37 cellular contexts compared by ENCODE assay signal in genomic region chr11:1454576-1454975, GRCh38.
"Had no signal": no experiment of that assay in that cellular context is flagged by ENCODE, and none has a peak within 500 bp of the region (broad histone marks: within the 10 kb centered on the region; RNA-seq: fewer than 3 reads in every experiment).

No MANE protein-coding gene starts in this region.

- H3K4me1 Mint-ChIP-seq: activated CD4-positive, alpha-beta T cell treated with anti-CD3 and anti-CD28 coated beads, Interleukin-2, amount 10 ng/mL, durations not matched to agents 24 days and 14 days; activated naive CD8-positive, alpha-beta T cell treated with anti-CD3 and anti-CD28 coated beads for 36 hours; activated T-helper 17 cell treated with anti-CD3 and anti-CD28 coated beads, Interleukin-2, amount 50 U/mL, for 72 hours had no signal

- H3K9me3 Mint-ChIP-seq: activated B cell treated with CpG ODN at 0.5 μM for 24 hours; activated CD4-positive, alpha-beta memory T cell treated with anti-CD3 and anti-CD28 coated beads for 36 hours; activated CD4-positive, alpha-beta T cell treated with anti-CD3 and anti-CD28 coated beads, Interleukin-2, amount 10 ng/mL, durations not matched to agents 24 days and 14 days; activated CD8-positive, alpha-beta T cell treated with anti-CD3 and anti-CD28 coated beads for 36 hours; activated naive CD4-positive, alpha-beta T cell treated with anti-CD3 and anti-CD28 coated beads for 36 hours; activated naive CD4-positive, alpha-beta T cell treated with anti-CD3 and anti-CD28 coated beads, Interleukin-2, amount 50 U/mL, for 72 hours; activated naive CD8-positive, alpha-beta T cell treated with anti-CD3 and anti-CD28 coated beads for 36 hours; activated T-cell treated with anti-CD3 and anti-CD28 coated beads, Interleukin-2, amount 50 U/mL, for 4 hours; activated T-cell treated with anti-CD3 and anti-CD28 coated beads, Interleukin-2, amount 50 U/mL, for 72 hours; activated T-helper 1 cell treated with anti-CD3 and anti-CD28 coated beads, Interleukin-12 subunit alpha, Interleukin-12 subunit beta, Interleukin-2, Interleukin-4 antibody, amounts not matched to agents 30 ng/mL and 10 ng/mL and 1 ng/mL, durations not matched to agents 14 hours and 24 hours and 36 hours; activated T-helper 17 cell treated with anti-CD3 and anti-CD28 coated beads, Interleukin-2, amount 50 U/mL, for 72 hours; brain; central memory CD8-positive, alpha-beta T cell; T-helper 1 cell treated with Interleukin-12 subunit alpha and Interleukin-12 subunit beta and Interleukin-4 antibody, amounts not matched to agents 30 μg/mL and 1 μg/mL, for 36 hours; T-helper 2 cell treated with Interferon-gamma antibody and Interleukin-4, amounts not matched to agents 5 μg/mL and 100 μg/mL, for 36 hours had no signal

- H3K27ac ChIP-seq: ascending aorta, cardiac muscle cell, VCaP had no signal

- FAIRE-seq: bronchial epithelial cell, TTC549 had no signal

- ATAC-seq: activated CD8-positive, alpha-beta T cell treated with anti-CD3 and anti-CD28 coated beads for 36 hours; activated T-cell treated with anti-CD3 and anti-CD28 coated beads, Interleukin-2, amount 50 U/mL, for 4 hours; activated T-helper 17 cell treated with anti-CD3 and anti-CD28 coated beads, Interleukin-2, amount 50 U/mL, for 72 hours had no signal

- H3K27ac Mint-ChIP-seq: activated B cell treated with CpG ODN at 0.5 μM for 24 hours; activated CD4-positive, alpha-beta memory T cell treated with anti-CD3 and anti-CD28 coated beads for 36 hours; activated CD4-positive, alpha-beta T cell treated with anti-CD3 and anti-CD28 coated beads, Interleukin-2, amount 10 ng/mL, durations not matched to agents 24 days and 14 days; activated CD8-positive, alpha-beta T cell treated with anti-CD3 and anti-CD28 coated beads for 36 hours; activated naive CD4-positive, alpha-beta T cell treated with anti-CD3 and anti-CD28 coated beads for 36 hours; activated naive CD4-positive, alpha-beta T cell treated with anti-CD3 and anti-CD28 coated beads, Interleukin-2, amount 50 U/mL, for 72 hours; activated naive CD8-positive, alpha-beta T cell treated with anti-CD3 and anti-CD28 coated beads for 36 hours; activated T-cell treated with anti-CD3 and anti-CD28 coated beads, Interleukin-2, amount 50 U/mL, for 72 hours; activated T-helper 1 cell treated with anti-CD3 and anti-CD28 coated beads, Interleukin-12 subunit alpha, Interleukin-12 subunit beta, Interleukin-2, Interleukin-4 antibody, amounts not matched to agents 30 ng/mL and 10 ng/mL and 1 ng/mL, durations not matched to agents 14 hours and 24 hours and 36 hours; activated T-helper 17 cell treated with anti-CD3 and anti-CD28 coated beads, Interleukin-2, amount 50 U/mL, for 72 hours; brain; T-helper 1 cell treated with Interleukin-12 subunit alpha and Interleukin-12 subunit beta and Interleukin-4 antibody, amounts not matched to agents 30 μg/mL and 1 μg/mL, for 36 hours; T-helper 2 cell treated with Interferon-gamma antibody and Interleukin-4, amounts not matched to agents 5 μg/mL and 100 μg/mL, for 36 hours had no signal

- H3K4me3 Mint-ChIP-seq: activated B cell treated with CpG ODN at 0.5 μM for 24 hours; activated CD4-positive, alpha-beta memory T cell treated with anti-CD3 and anti-CD28 coated beads for 36 hours; activated CD4-positive, alpha-beta T cell treated with anti-CD3 and anti-CD28 coated beads, Interleukin-2, amount 10 ng/mL, durations not matched to agents 24 days and 14 days; activated CD8-positive, alpha-beta T cell treated with anti-CD3 and anti-CD28 coated beads for 36 hours; activated naive CD4-positive, alpha-beta T cell treated with anti-CD3 and anti-CD28 coated beads for 36 hours; activated naive CD8-positive, alpha-beta T cell treated with anti-CD3 and anti-CD28 coated beads for 36 hours; activated T-cell treated with anti-CD3 and anti-CD28 coated beads, Interleukin-2, amount 50 U/mL, for 4 hours; activated T-cell treated with anti-CD3 and anti-CD28 coated beads, Interleukin-2, amount 50 U/mL, for 72 hours; activated T-helper 1 cell treated with anti-CD3 and anti-CD28 coated beads, Interleukin-12 subunit alpha, Interleukin-12 subunit beta, Interleukin-2, Interleukin-4 antibody, amounts not matched to agents 30 ng/mL and 10 ng/mL and 1 ng/mL, durations not matched to agents 14 hours and 24 hours and 36 hours; activated T-helper 17 cell treated with anti-CD3 and anti-CD28 coated beads, Interleukin-2, amount 50 U/mL, for 72 hours; brain; central memory CD8-positive, alpha-beta T cell; T-helper 1 cell treated with Interleukin-12 subunit alpha and Interleukin-12 subunit beta and Interleukin-4 antibody, amounts not matched to agents 30 μg/mL and 1 μg/mL, for 36 hours; T-helper 2 cell treated with Interferon-gamma antibody and Interleukin-4, amounts not matched to agents 5 μg/mL and 100 μg/mL, for 36 hours had no signal

- H3K36me3 Mint-ChIP-seq: activated CD4-positive, alpha-beta memory T cell treated with anti-CD3 and anti-CD28 coated beads for 36 hours; activated naive CD4-positive, alpha-beta T cell treated with anti-CD3 and anti-CD28 coated beads, Interleukin-2, amount 50 U/mL, for 72 hours; activated naive CD8-positive, alpha-beta T cell treated with anti-CD3 and anti-CD28 coated beads for 36 hours; brain had no signal

- DNase-seq: activated B cell treated with CpG ODN at 0.5 μM for 24 hours; activated CD4-positive, alpha-beta memory T cell treated with anti-CD3 and anti-CD28 coated beads for 36 hours; activated CD4-positive, alpha-beta T cell treated with anti-CD3 and anti-CD28 coated beads for 4 hours; activated CD4-positive, alpha-beta T cell treated with anti-CD3 and anti-CD28 coated beads, Interleukin-2, amount 10 ng/mL, durations not matched to agents 24 days and 14 days; activated CD4-positive, alpha-beta T cell treated with anti-CD3 and anti-CD28 coated beads, Interleukin-2, amount 50 U/mL, for 1 hour; activated CD4-positive, alpha-beta T cell treated with anti-CD3 and anti-CD28 coated beads, Interleukin-2, amount 50 U/mL, for 4 hours; activated CD4-positive, CD25-positive, alpha-beta regulatory T cell treated with anti-CD3 and anti-CD28 coated beads, Interleukin-2, amount 50 U/mL, for 72 hours; activated CD8-positive, alpha-beta memory T cell treated with anti-CD3 and anti-CD28 coated beads, Interleukin-2, amount 50 U/mL, for 4 hours; activated CD8-positive, alpha-beta T cell treated with anti-CD3 and anti-CD28 coated beads for 36 hours; activated effector memory CD4-positive, alpha-beta T cell treated with anti-CD3 and anti-CD28 coated beads, Interleukin-2, amount 50 U/mL, for 16 hours; activated gamma-delta T cell treated with Interleukin-2 at 50 U/mL for 16 hours; activated naive CD4-positive, alpha-beta T cell; activated naive CD4-positive, alpha-beta T cell treated with anti-CD3 and anti-CD28 coated beads for 36 hours; activated naive CD4-positive, alpha-beta T cell treated with anti-CD3 and anti-CD28 coated beads, Interleukin-2, amount 50 U/mL, for 16 hours; activated naive CD8-positive, alpha-beta T cell treated with anti-CD3 and anti-CD28 coated beads for 36 hours; activated T-cell treated with anti-CD3 and anti-CD28 coated beads for 4 hours; activated T-cell treated with anti-CD3 and anti-CD28 coated beads, Interleukin-2, amount 50 U/mL, for 1 hour; activated T-cell treated with anti-CD3 and anti-CD28 coated beads, Interleukin-2, amount 50 U/mL, for 4 hours; activated T-cell treated with anti-CD3 and anti-CD28 coated beads, Interleukin-2, amount 50 U/mL, for 72 hours; amygdala; anterior cingulate cortex; cerebellar nuclear complex; T-helper 1 cell; T-helper 2 cell; T-helper 9 cell had no signal

- H3K4me3 ChIP-seq: ascending aorta, cardiac muscle cell had no signal

- H3K36me3 ChIP-seq: ascending aorta, cardiac muscle cell had no signal

- H3K9me3 ChIP-seq: ascending aorta had no signal

- H3K27me3 Mint-ChIP-seq: activated B cell treated with CpG ODN at 0.5 μM for 24 hours; activated CD4-positive, alpha-beta memory T cell treated with anti-CD3 and anti-CD28 coated beads for 36 hours; activated CD4-positive, alpha-beta T cell treated with anti-CD3 and anti-CD28 coated beads, Interleukin-2, amount 10 ng/mL, durations not matched to agents 24 days and 14 days; activated CD8-positive, alpha-beta T cell treated with anti-CD3 and anti-CD28 coated beads for 36 hours; activated naive CD8-positive, alpha-beta T cell treated with anti-CD3 and anti-CD28 coated beads for 36 hours; activated T-helper 17 cell treated with anti-CD3 and anti-CD28 coated beads, Interleukin-2, amount 50 U/mL, for 72 hours; brain; central memory CD8-positive, alpha-beta T cell had no signal

- H3K27me3 ChIP-seq: ascending aorta, cardiac muscle cell had no signal
